In the genomic region with DNA sequence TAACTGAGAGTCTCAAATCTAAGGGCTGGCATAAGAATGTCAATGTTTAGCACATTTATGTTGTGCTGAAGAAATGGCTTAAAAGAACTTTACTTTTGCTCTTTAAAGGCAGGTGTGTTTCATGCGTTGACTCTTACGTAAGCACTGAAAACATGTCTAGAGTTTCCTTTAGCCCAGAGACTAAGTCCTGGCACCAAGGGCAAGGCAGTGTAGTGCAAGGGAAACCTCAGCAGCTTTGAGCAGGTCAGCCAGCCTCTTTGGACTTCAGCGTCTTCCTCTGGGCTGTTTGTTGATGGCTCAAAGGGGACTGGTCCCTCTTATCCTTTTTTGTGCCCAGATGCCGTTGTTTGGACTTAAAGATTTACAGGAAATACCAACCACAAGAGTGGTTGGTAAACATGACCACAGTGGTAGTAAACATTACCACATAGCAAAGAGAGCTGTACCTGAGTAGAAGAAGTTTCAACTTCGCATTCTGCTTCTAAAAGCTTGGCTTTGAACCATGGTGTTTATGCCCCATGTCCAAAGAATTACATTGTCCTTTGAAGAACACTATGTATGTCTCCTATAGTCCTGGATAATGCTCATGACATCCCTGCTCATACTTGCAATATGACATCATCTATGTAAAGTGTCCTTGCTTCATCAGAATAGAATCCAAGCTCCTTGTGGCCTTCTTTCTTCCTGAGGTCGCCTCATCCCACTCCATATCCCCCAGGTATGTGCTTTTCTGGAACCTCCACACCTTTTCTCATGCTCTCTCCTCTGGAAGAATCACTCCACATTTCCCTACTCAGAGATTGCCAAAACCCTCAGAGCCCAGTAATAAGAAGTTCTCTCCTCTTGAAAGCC, we compare ENCODE assay signal across 17 cellular contexts. TPM values are rescaled to one million over a fixed set of nuclear protein-coding genes. Genes with fewer than 3 reads are reported as not detected.
"Had no signal": no experiment of that assay in that cellular context is flagged by ENCODE, and none has a peak within 500 bp of the region (broad histone marks: within the 10 kb centered on the region; RNA-seq: fewer than 3 reads in every experiment).

No MANE protein-coding gene starts in this region.

- H3K27ac ChIP-seq: dorsolateral prefrontal cortex, esophagus muscularis mucosa had no signal

- H3K36me3 ChIP-seq: esophagus muscularis mucosa had no signal

- H3K27me3 Mint-ChIP-seq: activated naive CD8-positive, alpha-beta T cell treated with anti-CD3 and anti-CD28 coated beads, Interleukin-2, amount 50 U/mL, for 24 hours; type B pancreatic cell had no signal

- ATAC-seq: activated naive CD8-positive, alpha-beta T cell treated with anti-CD3 and anti-CD28 coated beads, Interleukin-2, amount 50 U/mL, for 24 hours; activated T-helper 17 cell treated with anti-CD3 and anti-CD28 coated beads, Interleukin-2, amount 50 U/mL, for 72 hours; sciatic nerve; stimulated activated naive CD8-positive, alpha-beta T cell treated with anti-CD3 and anti-CD28 coated beads, Interleukin-15, amount 100 ng/mL, for 72 hours had no signal

- H3K4me3 Mint-ChIP-seq: activated naive CD4-positive, alpha-beta T cell treated with anti-CD3 and anti-CD28 coated beads for 36 hours; activated naive CD8-positive, alpha-beta T cell treated with anti-CD3 and anti-CD28 coated beads, Interleukin-2, amount 50 U/mL, for 24 hours; activated T-helper 17 cell treated with anti-CD3 and anti-CD28 coated beads, Interleukin-2, amount 50 U/mL, for 72 hours; neural crest cell; stimulated activated naive CD8-positive, alpha-beta T cell treated with anti-CD3 and anti-CD28 coated beads, Interleukin-15, amount 100 ng/mL, for 72 hours; type B pancreatic cell had no signal

- H3K9me3 ChIP-seq: esophagus muscularis mucosa had no signal

- H3K27ac Mint-ChIP-seq: activated naive CD4-positive, alpha-beta T cell treated with anti-CD3 and anti-CD28 coated beads for 36 hours; activated naive CD8-positive, alpha-beta T cell treated with anti-CD3 and anti-CD28 coated beads, Interleukin-2, amount 50 U/mL, for 24 hours; activated T-helper 17 cell treated with anti-CD3 and anti-CD28 coated beads, Interleukin-2, amount 50 U/mL, for 72 hours; type B pancreatic cell had no signal

- H3K9me3 Mint-ChIP-seq: activated naive CD4-positive, alpha-beta T cell treated with anti-CD3 and anti-CD28 coated beads for 36 hours had no signal

- H3K27me3 ChIP-seq: dorsolateral prefrontal cortex, esophagus muscularis mucosa had no signal

- FAIRE-seq: endometrium had no signal

- H3K4me1 Mint-ChIP-seq: activated naive CD8-positive, alpha-beta T cell treated with anti-CD3 and anti-CD28 coated beads, Interleukin-2, amount 50 U/mL, for 24 hours; activated T-helper 17 cell treated with anti-CD3 and anti-CD28 coated beads, Interleukin-2, amount 50 U/mL, for 72 hours; stimulated activated naive CD8-positive, alpha-beta T cell treated with anti-CD3 and anti-CD28 coated beads, Interleukin-15, amount 100 ng/mL, for 72 hours had no signal

- H3K4me3 ChIP-seq: dorsolateral prefrontal cortex, esophagus muscularis mucosa had no signal

- DNase-seq: activated CD4-positive, alpha-beta T cell treated with anti-CD3 and anti-CD28 coated beads, Interleukin-2, amount 50 U/mL, for 4 hours; activated CD4-positive, CD25-positive, alpha-beta regulatory T cell treated with anti-CD3 and anti-CD28 coated beads, Interleukin-2, amount 50 U/mL, for 72 hours; activated naive CD4-positive, alpha-beta T cell treated with anti-CD3 and anti-CD28 coated beads for 36 hours; activated naive CD8-positive, alpha-beta T cell treated with anti-CD3 and anti-CD28 coated beads, Interleukin-2, amount 50 U/mL, for 24 hours; aorta; dorsolateral prefrontal cortex; hippocampal formation; midbrain; stimulated activated CD4-positive, alpha-beta T cell treated with anti-CD3 and anti-CD28 coated beads, Interleukin-1b, Interleukin-23, amount 100 ng/mL, for 48 hours; stimulated activated naive CD8-positive, alpha-beta T cell treated with anti-CD3 and anti-CD28 coated beads, Interleukin-15, amount 100 ng/mL, for 72 hours; T-helper 1 cell had no signal

RNA-seq across cellular contexts. Expression of gene TENM4, which starts 23.5 kb away (rescaled TPM):
- total RNA-seq: activated naive CD4-positive, alpha-beta T cell treated with anti-CD3 and anti-CD28 coated beads for 36 hours had no signal
